In the genomic region with DNA sequence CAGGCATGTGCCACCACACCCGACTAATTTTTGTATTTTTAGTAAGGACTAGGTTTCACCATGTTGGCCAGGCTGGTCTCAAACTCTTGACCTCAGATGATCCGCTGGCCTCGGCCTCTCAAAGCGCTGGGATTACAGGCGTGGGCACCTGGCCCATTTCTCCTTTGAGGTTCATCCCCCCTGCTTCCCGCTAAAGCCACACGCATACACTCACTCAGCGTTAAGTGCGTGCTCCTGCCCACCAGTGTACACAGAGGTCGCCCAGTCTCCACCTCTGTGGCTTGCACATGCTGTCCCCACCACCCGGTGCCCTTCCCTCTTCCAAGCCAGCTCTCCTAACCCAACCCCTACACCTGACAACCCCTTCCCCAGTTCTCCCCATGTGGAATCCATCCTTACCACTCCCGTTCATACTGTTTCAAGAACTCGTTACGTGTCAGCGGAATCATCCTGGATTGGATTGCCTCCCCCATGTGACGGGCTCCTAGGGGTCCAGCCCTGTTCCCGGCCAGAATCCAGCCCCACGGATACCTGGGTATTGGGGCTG, we compare ENCODE assay signal across 9 cellular contexts. TPM values are rescaled to one million over a fixed set of nuclear protein-coding genes. Genes with fewer than 3 reads are reported as not detected.
DNase-seq lines count a peak whose midpoint lies in the region; ATAC-seq and TF ChIP-seq lines count a peak whose summit lies in the region.
"Had no signal": no experiment of that assay in that cellular context is flagged by ENCODE, and none has a peak within 500 bp of the region (broad histone marks: within the 10 kb centered on the region; RNA-seq: fewer than 3 reads in every experiment).

No MANE protein-coding gene starts in this region.

- H3K36me3 ChIP-seq in breast epithelium (no peaks in the 10 kb centered on the region), left lung (no peaks in the 10 kb centered on the region), urinary bladder (ENCODE audit: insufficient read depth) (no peaks in the 10 kb centered on the region), adrenal gland (replicated peaks in 1 of 2) (no peaks in the 10 kb centered on the region)

- H3K27ac ChIP-seq in breast epithelium: no peak overlapping the region
- H3K27ac ChIP-seq in left lung: peak overlapping the region in 1 of 2 donors; percentile 88
- H3K27ac ChIP-seq in urinary bladder (ENCODE audit: low read depth): no peak overlapping the region
- H3K27ac ChIP-seq in adrenal gland: peak overlapping the region in 1 of 5 donors; percentile 62

- H3K9me3 Mint-ChIP-seq in MCF 10A (ENCODE audit: unreplicated experiment): no peaks in the 10 kb centered on the region
- no peaks in the 10 kb centered on the region for H3K9me3 Mint-ChIP-seq in activated T-helper 17 cell treated with anti-CD3 and anti-CD28 coated beads, Interleukin-2, amount 50 U/mL, for 72 hours

- CTCF ChIA-PET in MCF 10A (lab: Yijun Ruan, JAX): interaction anchor here (0.5 to 2.1 kb wide), 13 partner anchors 8 to 1895 kb away, joined by 3 to 11 read pairs (median 3); no protein-coding TSS in a partner anchor

- DNase-seq in breast epithelium (ENCODE audit: low spot score in 2 of 2): no peak
- DNase-seq in MCF 10A (ENCODE audit: unreplicated experiment): no peak
- DNase-seq in left lung: no peak
- no peak for DNase-seq in adrenal gland
- no peak for DNase-seq in 8988T

- H3K4me1 ChIP-seq in breast epithelium: no peaks in the 10 kb centered on the region
- H3K4me1 ChIP-seq in left lung: peaks cover 7 to 52% of the 10 kb centered on the region in 2 donors
- H3K4me1 ChIP-seq in urinary bladder (ENCODE audit: insufficient read depth): no peaks in the 10 kb centered on the region
- H3K4me1 ChIP-seq in adrenal gland (replicated peaks in 1 of 2): peaks cover 0 to 5% of the 10 kb centered on the region in 2 donors

- H3K27me3 ChIP-seq in breast epithelium (peaks cover 0 to 11% of the 10 kb centered on the region in 2 donors), left lung (peaks cover 0 to 19% of the 10 kb centered on the region in 2 donors), adrenal gland (no peaks in the 10 kb centered on the region)

- H3K9me3 ChIP-seq in breast epithelium (peaks cover 8 to 11% of the 10 kb centered on the region in 2 donors), left lung (peaks cover 0 to 14% of the 10 kb centered on the region in 2 donors), adrenal gland (replicated peaks in 1 of 3) (peaks cover 0 to 6% (median 0%) of the 10 kb centered on the region in 3 donors)

- TF ChIP-seq POLR2A in breast epithelium (IDR thresholded peaks at IDR 0.05) (no peak), adrenal gland (IDR thresholded peaks at IDR 0.05) (no peak)

- WGBS in urinary bladder: 47% methylated on average over 18 of the region's 18 CpGs
- 43 to 46% (median 44%) methylated on average over 18 of the region's 18 CpGs for WGBS in adrenal gland, 4 donors

- BruUV-seq in MCF 10A (replicated peaks; lab: Mats Ljungman, UMichigan): no TSS peak

- peak; percentile 8 for ATAC-seq in activated T-helper 17 cell treated with anti-CD3 and anti-CD28 coated beads, Interleukin-2, amount 50 U/mL, for 72 hours (replicated peaks)
- ATAC-seq in left lung (peak; percentile 14), GM18498 (IDR thresholded peaks at IDR 0.05; ENCODE audit: unreplicated experiment) (no peak)

- no peak overlapping the region for H3K4me3 Mint-ChIP-seq in MCF 10A (ENCODE audit: unreplicated experiment)
- peak overlapping the region; percentile 93 for H3K4me3 Mint-ChIP-seq in activated T-helper 17 cell treated with anti-CD3 and anti-CD28 coated beads, Interleukin-2, amount 50 U/mL, for 72 hours

- H3K27ac Mint-ChIP-seq in MCF 10A (ENCODE audit: low read depth, unreplicated experiment): no peak overlapping the region
- H3K27ac Mint-ChIP-seq in activated T-helper 17 cell treated with anti-CD3 and anti-CD28 coated beads, Interleukin-2, amount 50 U/mL, for 72 hours: peak overlapping the region; percentile 94

- TF ChIP-seq CTCF in breast epithelium (IDR thresholded peaks at IDR 0.05) (no peak), MCF 10A (IDR thresholded peaks at IDR 0.05; ENCODE audit: unreplicated experiment) (no peak), left lung (IDR thresholded peaks at IDR 0.05) (no peak), adrenal gland (IDR thresholded peaks at IDR 0.05) (no peak)

- no peaks in the 10 kb centered on the region for H3K27me3 Mint-ChIP-seq in MCF 10A (ENCODE audit: insufficient read depth, unreplicated experiment)
- no peaks in the 10 kb centered on the region for H3K27me3 Mint-ChIP-seq in activated T-helper 17 cell treated with anti-CD3 and anti-CD28 coated beads, Interleukin-2, amount 50 U/mL, for 72 hours

- intact Hi-C loops in breast epithelium (cut with DNase I; ENCODE audit: low total_unique reads): no loop called here
- intact Hi-C loops in MCF 10A (cut with micrococcal nuclease): loop anchor here (2.0 to 5.0 kb wide), 2 partner anchors 51 to 188 kb away; no protein-coding TSS in a partner anchor
- intact Hi-C loops in left lung (cut with DNase I): no loop called here
- intact Hi-C loops in adrenal gland (cut with DNase I): no loop called here

- no peaks in the 10 kb centered on the region for H3K4me1 Mint-ChIP-seq in MCF 10A (ENCODE audit: insufficient read depth, unreplicated experiment)
- H3K4me1 Mint-ChIP-seq in activated T-helper 17 cell treated with anti-CD3 and anti-CD28 coated beads, Interleukin-2, amount 50 U/mL, for 72 hours: peaks cover 18% of the 10 kb centered on the region

- POLR2A ChIA-PET in MCF 10A (lab: Yijun Ruan, JAX): no interaction called here

- H3K4me3 ChIP-seq in breast epithelium (peak overlapping the region; percentile 28 to 63 (median 36)), left lung (peak overlapping the region in 1 of 2 donors; percentile 33), urinary bladder (ENCODE audit: low read depth, low read length) (peak overlapping the region; percentile 41), adrenal gland (peak overlapping the region in 1 of 4 donors; percentile 64)

- no peaks in the 10 kb centered on the region for H3K36me3 Mint-ChIP-seq in MCF 10A (ENCODE audit: insufficient read depth, unreplicated experiment)
- no peaks in the 10 kb centered on the region for H3K36me3 Mint-ChIP-seq in activated T-helper 17 cell treated with anti-CD3 and anti-CD28 coated beads, Interleukin-2, amount 50 U/mL, for 72 hours (ENCODE audit: low read depth)

RNA-seq across cellular contexts. Expression of gene CYTH4, which starts 15.7 kb away (rescaled TPM):
- total RNA-seq in breast epithelium (10 to 100 TPM in 2 of 3 donors, 1 to 10 TPM in 1; 6.9 to 25.1 (median 10.5) TPM), MCF 10A (2022) (0.22 TPM in 1 of 2 replicates, not detected in the other), left lung (10 to 100 TPM; 16.2 to 63.4 TPM), urinary bladder (10.8 TPM), adrenal gland (10 to 100 TPM; 16.4 to 80.7 (median 25.5) TPM)
- 100 to 1,000 TPM in 1 of 2 donors, 10 to 100 TPM in 1; 53.7 to 124 TPM for total RNA-seq in activated T-helper 17 cell treated with anti-CD3 and anti-CD28 coated beads, Interleukin-2, amount 50 U/mL, for 72 hours
- polyA plus RNA-seq in urinary bladder (5.2 TPM), adrenal gland (10 to 100 TPM in 2 of 3 donors, 1 to 10 TPM in 1; 7.5 to 26.6 (median 11.5) TPM)

RNA-seq across cellular contexts. Expression of gene RAC2, which starts 22.6 kb away (rescaled TPM):
- total RNA-seq in breast epithelium (10 to 100 TPM; 10.5 to 12.0 (median 11.5) TPM), MCF 10A (2022) (42.4 and 52.6 TPM in 2 replicates), left lung (10 to 100 TPM; 40.9 to 77.2 TPM), urinary bladder (3.2 TPM), adrenal gland (10 to 100 TPM in 5 of 8 donors, 1 to 10 TPM in 3; 4.3 to 17.9 (median 11.3) TPM)
- total RNA-seq in activated T-helper 17 cell treated with anti-CD3 and anti-CD28 coated beads, Interleukin-2, amount 50 U/mL, for 72 hours: 1,000 to 10,000 TPM in 1 of 2 donors, 100 to 1,000 TPM in 1; 674 to 1,069 TPM
- polyA plus RNA-seq in urinary bladder (17.4 TPM), adrenal gland (10 to 100 TPM in 2 of 3 donors, 1 to 10 TPM in 1; 6.3 to 12.4 (median 11.0) TPM)

RNA-seq across cellular contexts. Expression of gene SSTR3, which starts 54.4 kb away (rescaled TPM):
- total RNA-seq in breast epithelium: not detected
- not detected in 2 replicates for total RNA-seq in MCF 10A (2022)
- total RNA-seq in activated T-helper 17 cell treated with anti-CD3 and anti-CD28 coated beads, Interleukin-2, amount 50 U/mL, for 72 hours: 10 to 100 TPM in 1 of 2 donors, 1 to 10 TPM in 1; 2.6 to 16.2 TPM
- under 1 TPM in 1 of 2 donors, not detected in 1; 0.26 TPM for total RNA-seq in left lung
- total RNA-seq in urinary bladder: not detected
- polyA plus RNA-seq in urinary bladder: not detected
- 1 to 10 TPM in 1 of 8 donors, under 1 TPM in 6, not detected in 1; 0.28 to 2.0 (median 0.41) TPM for total RNA-seq in adrenal gland
- 1 to 10 TPM in 2 of 3 donors, under 1 TPM in 1; 0.34 to 1.2 (median 1.0) TPM for polyA plus RNA-seq in adrenal gland
- total RNA-seq: gastroesophageal sphincter had no signal

Comparison
In these comparisons a context has a peak if more than half of its experiments do, and no peak if none do; other contexts are left out.
1. RNA of gene RAC2, which starts 22.6 kb away (total RNA-seq): 674 to 1,069 TPM in activated T-helper 17 cell treated with anti-CD3 and anti-CD28 coated beads, Interleukin-2, amount 50 U/mL, for 72 hours; 40.9 to 77.2 TPM in left lung, 42.4 to 52.6 TPM in MCF 10A, 4.3 to 17.9 TPM in adrenal gland, 10.5 to 12.0 TPM in breast epithelium and 3.2 TPM in urinary bladder (single experiment); every median in the first group is over 4 times any median in the second.